8 cellular contexts compared by ENCODE assay signal in genomic region chr17:42773290-42774035, GRCh38. TPM values are rescaled to one million over a fixed set of nuclear protein-coding genes. Genes with fewer than 3 reads are reported as not detected.
DNase-seq lines count a peak whose midpoint lies in the region; ATAC-seq and TF ChIP-seq lines count a peak whose summit lies in the region.

TSS of gene VPS25 (plus strand) at chr17:42773449. CDS start at chr17:42773476, 27 bp downstream.

- peak within 1 kb of the TSS; percentile 80 for H4K91ac ChIP-seq in trophoblast cell (ENCODE audit: low read depth, low read length)

- no CpG with 5 or more reads among the region's 39 CpGs for WGBS in trophoblast cell (ENCODE audit: extremely low coverage, insufficient coverage, insufficient read length)

- intact Hi-C loops in tibial artery (cut with DNase I; ENCODE audit: low total_unique reads) = no loop called here

- no peak within 1 kb of the TSS for H2BK12ac ChIP-seq in trophoblast cell (ENCODE audit: low read length)

- peak within 1 kb of the TSS; percentile 55 for H2BK5ac ChIP-seq in trophoblast cell (ENCODE audit: low read depth, low read length, poor library complexity)

- peak within 1 kb of the TSS; percentile 28 for H2BK120ac ChIP-seq in trophoblast cell (ENCODE audit: insufficient read depth, low read length, poor library complexity)

- no peaks in the 10 kb centered on the region for H3F3A ChIP-seq in GM23338 (replicated peaks; ENCODE audit: low read depth)

- DNase-seq in COLO829 (ENCODE audit: low spot score) = peak; percentile 84
- DNase-seq in GM23338 (ENCODE audit: low spot score) = peak; percentile 89
- peak; percentile 70 for DNase-seq in NCI-H1105 treated with DMSO at 0.1 percent for 48 hours (lab: John Stamatoyannopoulos, UW)
- DNase-seq in SW 1271 (lab: John Stamatoyannopoulos, UW) = peak; percentile 38 to 77
- peak; percentile 79 for DNase-seq in activated naive CD8-positive, alpha-beta T cell treated with anti-CD3 and anti-CD28 coated beads, Interleukin-2, amount 50 U/mL, for 24 hours
- DNase-seq in cardiac muscle cell (ENCODE audit: low read depth in 1 of 2, low spot score in 1 of 2) = peak; percentile 83 to 89
- DNase-seq in trophoblast cell = peak; percentile 75 to 89
- peak; percentile 70 to 86 for DNase-seq in tibial artery

- H3K4ac ChIP-seq in trophoblast cell (ENCODE audit: low read depth, low read length) = peak within 1 kb of the TSS; percentile 50

- peak; percentile 99 for ATAC-seq in GM23338
- peak; percentile 94 for ATAC-seq in activated naive CD8-positive, alpha-beta T cell treated with anti-CD3 and anti-CD28 coated beads, Interleukin-2, amount 50 U/mL, for 24 hours

- no peaks in the 10 kb centered on the region for H3K27me3 ChIP-seq in GM23338 (ENCODE audit: insufficient read depth)
- H3K27me3 ChIP-seq in cardiac muscle cell = no peaks in the 10 kb centered on the region
- no peaks in the 10 kb centered on the region for H3K27me3 ChIP-seq in trophoblast cell (ENCODE audit: insufficient read depth, low read length)
- no peaks in the 10 kb centered on the region for H3K27me3 ChIP-seq in tibial artery

- peak within 1 kb of the TSS; percentile 78 for H3K14ac ChIP-seq in trophoblast cell (ENCODE audit: low read length)

- H3K36me3 ChIP-seq in GM23338 (ENCODE audit: insufficient read depth) (peaks cover 9% of the 10 kb centered on the region; the same call in 1 of the 2 replicates), cardiac muscle cell (peaks cover 19% of the 10 kb centered on the region), trophoblast cell (ENCODE audit: control insufficient read depth in 1 of 2, insufficient read depth in 2 of 2, low read length in 2 of 2) (peaks cover 12 to 19% of the 10 kb centered on the region in 2 experiments), tibial artery (peaks cover 30 to 38% (median 36%) of the 10 kb centered on the region in 3 donors)

- H3K4me2 ChIP-seq in GM23338 (peak within 1 kb of the TSS; percentile 95), trophoblast cell (ENCODE audit: low read length) (peak within 1 kb of the TSS; percentile 69)

- H3K9me3 Mint-ChIP-seq in GM23338 = no peaks in the 10 kb centered on the region
- H3K9me3 Mint-ChIP-seq in activated naive CD8-positive, alpha-beta T cell treated with anti-CD3 and anti-CD28 coated beads, Interleukin-2, amount 50 U/mL, for 24 hours = no peaks in the 10 kb centered on the region

- H3K4me1 ChIP-seq in GM23338 (ENCODE audit: insufficient read depth) = 0 out of 2 replicates have a peak, but pooled peaks cover 5% of the 10 kb centered on the region
- peaks cover 8% of the 10 kb centered on the region for H3K4me1 ChIP-seq in cardiac muscle cell (ENCODE audit: low read depth)
- peaks cover 0 to 2% of the 10 kb centered on the region in 2 experiments for H3K4me1 ChIP-seq in trophoblast cell (ENCODE audit: control insufficient read depth in 1 of 2, insufficient read depth in 2 of 2, low read length in 2 of 2)
- H3K4me1 ChIP-seq in tibial artery = peaks cover 0 to 17% (median 9%) of the 10 kb centered on the region in 4 donors

- no peaks in the 10 kb centered on the region for H4K20me1 ChIP-seq in GM23338 (replicated peaks; ENCODE audit: insufficient read depth)

- TF ChIP-seq CTCF in GM23338 (conservative IDR thresholded peaks at IDR 0.05; ENCODE audit: low read depth in 2 of 2) (peak in 1 of 2 experiments; percentile 32; a peak in 2 of 4 replicates), cardiac muscle cell (IDR thresholded peaks at IDR 0.05; ENCODE audit: low read depth, low read length) (peak; percentile 24), tibial artery (IDR thresholded peaks at IDR 0.05) (no peak)

- H3K4me3 ChIP-seq in GM23338 (peak within 1 kb of the TSS; percentile 97), cardiac muscle cell (peak within 1 kb of the TSS; percentile 69), trophoblast cell (ENCODE audit: low read depth, low read length) (peak within 1 kb of the TSS; percentile 92), tibial artery (peak within 1 kb of the TSS; percentile 62 to 66)

- peak within 1 kb of the TSS; percentile 33 for H2AK5ac ChIP-seq in trophoblast cell (ENCODE audit: low read length)

- peak within 1 kb of the TSS; percentile 94 for H3K27ac Mint-ChIP-seq in GM23338
- peak within 1 kb of the TSS; percentile 94 for H3K27ac Mint-ChIP-seq in activated naive CD8-positive, alpha-beta T cell treated with anti-CD3 and anti-CD28 coated beads, Interleukin-2, amount 50 U/mL, for 24 hours

- peak within 1 kb of the TSS; percentile 95 for H3K9ac ChIP-seq in trophoblast cell (ENCODE audit: low read length)

- 0 out of 2 replicates have a peak, but pooled peaks cover 6% of the 10 kb centered on the region for H3K79me2 ChIP-seq in GM23338 (replicated peaks; ENCODE audit: insufficient read depth)
- H3K79me2 ChIP-seq in trophoblast cell (ENCODE audit: control insufficient read depth, insufficient read depth, low read length, poor library complexity) = no peaks in the 10 kb centered on the region

- H4K12ac ChIP-seq in trophoblast cell (ENCODE audit: low read depth, low read length) = peak within 1 kb of the TSS; percentile 78

- peaks cover 15% of the 10 kb centered on the region for H3K27me3 Mint-ChIP-seq in GM23338 (ENCODE audit: insufficient read depth, low read depth, poor library complexity)
- H3K27me3 Mint-ChIP-seq in activated naive CD8-positive, alpha-beta T cell treated with anti-CD3 and anti-CD28 coated beads, Interleukin-2, amount 50 U/mL, for 24 hours = no peaks in the 10 kb centered on the region

- H2AFZ ChIP-seq in GM23338 (peak within 1 kb of the TSS; percentile 99), trophoblast cell (ENCODE audit: insufficient read depth, low read length, poor library complexity) (peak within 1 kb of the TSS; percentile 79)

- H3K23ac ChIP-seq in trophoblast cell (ENCODE audit: low read length) = no peak within 1 kb of the TSS

- H3K9me3 ChIP-seq in cardiac muscle cell (ENCODE audit: low read depth) = no peaks in the 10 kb centered on the region
- H3K9me3 ChIP-seq in trophoblast cell (ENCODE audit: insufficient read depth, low read depth, low read length) = no peaks in the 10 kb centered on the region
- no peaks in the 10 kb centered on the region for H3K9me3 ChIP-seq in tibial artery

- H3K79me1 ChIP-seq in trophoblast cell (ENCODE audit: low read length) = peaks cover 6% of the 10 kb centered on the region

- peak within 1 kb of the TSS; percentile 91 for H3K18ac ChIP-seq in trophoblast cell (ENCODE audit: low read length)

- peak within 1 kb of the TSS; percentile 97 for H4K8ac ChIP-seq in trophoblast cell (ENCODE audit: low read depth, low read length)

- peaks cover 11% of the 10 kb centered on the region for H3K4me1 Mint-ChIP-seq in GM23338
- H3K4me1 Mint-ChIP-seq in activated naive CD8-positive, alpha-beta T cell treated with anti-CD3 and anti-CD28 coated beads, Interleukin-2, amount 50 U/mL, for 24 hours = peaks cover 23% of the 10 kb centered on the region

- H3K36me3 Mint-ChIP-seq in GM23338 (ENCODE audit: low read depth) = peaks cover 35% of the 10 kb centered on the region
- peaks cover 35% of the 10 kb centered on the region for H3K36me3 Mint-ChIP-seq in activated naive CD8-positive, alpha-beta T cell treated with anti-CD3 and anti-CD28 coated beads, Interleukin-2, amount 50 U/mL, for 24 hours (ENCODE audit: low read depth)

- H3K27ac ChIP-seq in GM23338 (ENCODE audit: low read depth) = peak within 1 kb of the TSS; percentile 73
- peak within 1 kb of the TSS; percentile 41 for H3K27ac ChIP-seq in cardiac muscle cell
- H3K27ac ChIP-seq in trophoblast cell (ENCODE audit: low read depth, low read length) = peak within 1 kb of the TSS; percentile 36
- H3K27ac ChIP-seq in tibial artery = peak within 1 kb of the TSS; percentile 70 to 76

- no peaks in the 10 kb centered on the region for H3K9me2 ChIP-seq in GM23338 (ENCODE audit: insufficient read depth)

- peak within 1 kb of the TSS; percentile 98 for H3K4me3 Mint-ChIP-seq in GM23338
- peak within 1 kb of the TSS; percentile 97 for H3K4me3 Mint-ChIP-seq in activated naive CD8-positive, alpha-beta T cell treated with anti-CD3 and anti-CD28 coated beads, Interleukin-2, amount 50 U/mL, for 24 hours

RNA-seq across cellular contexts. Expression of gene VPS25, which starts in this region (rescaled TPM):
- total RNA-seq in GM23338 (2014; rRNA removed; shearing (Covaris generic)) = 110 and 129 TPM in 2 replicates
- polyA plus RNA-seq in GM23338 (2016; fragmentation: Nextera tagmentation; extraction: Ambion mirVana) (93.5 and 105 TPM in 2 replicates), cardiac muscle cell (133 and 136 TPM in 2 replicates)
- total RNA-seq in cardiac muscle cell = 101 and 129 TPM in 2 replicates
- 66.3 and 72.1 TPM in 2 replicates for polyA plus RNA-seq in trophoblast cell (2013)

Comparison
In these comparisons a context has a peak if more than half of its experiments do, and no peak if none do; other contexts are left out.
1. Peak in every context shown above with its lines: DNase-seq, ATAC-seq, H3K4me3 ChIP-seq and H3K27ac ChIP-seq.